ENCODE assay signal across 8 cellular contexts in the genomic region with DNA sequence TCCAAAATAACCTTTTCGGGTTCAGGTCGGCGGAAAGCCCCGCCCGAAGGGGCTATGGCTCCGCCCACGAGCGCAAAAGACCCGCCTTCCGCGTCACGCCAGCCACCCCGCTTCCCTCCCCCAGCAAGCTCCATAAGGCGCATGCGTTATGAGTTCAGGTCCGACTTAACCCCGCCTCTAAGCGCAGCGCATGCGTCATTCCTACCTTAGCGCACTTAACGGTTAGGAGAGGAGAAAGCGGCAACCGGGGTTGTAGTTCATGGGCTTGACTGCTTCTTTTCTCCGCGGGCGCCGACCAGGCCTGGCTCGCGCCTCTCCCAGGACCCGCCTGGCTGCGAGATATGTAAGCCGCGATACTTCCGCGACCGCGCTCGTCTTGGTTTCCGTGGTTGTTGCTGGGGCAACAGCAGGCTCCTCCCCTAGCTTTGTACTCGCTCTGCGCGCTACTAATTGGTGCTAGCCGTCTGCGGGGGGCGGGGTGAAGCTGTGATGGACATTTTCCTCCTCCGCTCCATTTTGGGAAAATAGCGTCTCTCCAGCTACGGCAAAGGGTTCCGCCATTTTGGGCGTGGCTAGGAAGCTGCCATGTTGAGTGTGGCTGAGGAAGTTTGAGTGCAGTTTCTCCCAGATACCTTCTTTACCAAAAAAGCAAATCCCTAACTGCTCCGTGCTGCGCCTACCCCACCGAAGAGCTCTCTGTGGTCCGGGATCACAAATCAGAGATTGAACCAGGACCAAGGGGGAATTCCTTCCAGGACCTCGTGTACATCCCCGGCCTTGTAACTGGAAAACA. TPM values are rescaled to one million over a fixed set of nuclear protein-coding genes. Genes with fewer than 3 reads are reported as not detected.
DNase-seq lines count a peak whose midpoint lies in the region; ATAC-seq and TF ChIP-seq lines count a peak whose summit lies in the region.

A gene with protein sequence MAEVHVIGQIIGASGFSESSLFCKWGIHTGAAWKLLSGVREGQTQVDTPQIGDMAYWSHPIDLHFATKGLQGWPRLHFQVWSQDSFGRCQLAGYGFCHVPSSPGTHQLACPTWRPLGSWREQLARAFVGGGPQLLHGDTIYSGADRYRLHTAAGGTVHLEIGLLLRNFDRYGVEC (minus strand): TSS at position 397 of the 793 bp plus-strand sequence. CDS start 630 bp downstream, outside the sequence.

- intact Hi-C loops in activated CD4-positive, alpha-beta T cell treated with anti-CD3 and anti-CD28 coated beads, Interleukin-2, amount 10 ng/mL, durations not matched to agents 24 days and 14 days (cut with micrococcal nuclease): loop anchor here (1.0 to 5.0 kb wide), 5 partner anchors 10 to 168 kb away; a partner anchor contains a TSS
- intact Hi-C loops in left colon (cut with DNase I, micrococcal nuclease): no loop called here

- peaks cover 28% of the 10 kb centered on the region for H3K4me1 Mint-ChIP-seq in activated CD4-positive, alpha-beta T cell treated with anti-CD3 and anti-CD28 coated beads, Interleukin-2, amount 10 ng/mL, durations not matched to agents 24 days and 14 days

- H3K9me3 Mint-ChIP-seq in activated CD4-positive, alpha-beta T cell treated with anti-CD3 and anti-CD28 coated beads, Interleukin-2, amount 10 ng/mL, durations not matched to agents 24 days and 14 days: no peaks in the 10 kb centered on the region

- H3K36me3 ChIP-seq in BJ (ENCODE audit: control insufficient read depth, insufficient read depth, low read length): no peaks in the 10 kb centered on the region

- no peak for TF ChIP-seq CTCF in BJ (IDR thresholded peaks at IDR 0.05; ENCODE audit: insufficient read depth, low read depth, low read length)

- H3K36me3 Mint-ChIP-seq in activated CD4-positive, alpha-beta T cell treated with anti-CD3 and anti-CD28 coated beads, Interleukin-2, amount 10 ng/mL, durations not matched to agents 24 days and 14 days (ENCODE audit: low read depth): peaks cover 13% of the 10 kb centered on the region

- ATAC-seq in GM19324 (IDR thresholded peaks at IDR 0.05; ENCODE audit: low FRiP score, unreplicated experiment): peak; percentile 91
- ATAC-seq in HG03469 (IDR thresholded peaks at IDR 0.05; ENCODE audit: unreplicated experiment): peak; percentile 69
- peak; percentile 89 for ATAC-seq in left colon

- POLR2A ChIA-PET in BJ (lab: Charles Lee): interaction anchor here (0.6 to 1.2 kb wide), 6 partner anchors 9 to 898 kb away, joined by 3 to 10 read pairs (median 4); a partner anchor contains a TSS

- peak within 1 kb of the TSS; percentile 93 for H3K4me3 Mint-ChIP-seq in activated CD4-positive, alpha-beta T cell treated with anti-CD3 and anti-CD28 coated beads, Interleukin-2, amount 10 ng/mL, durations not matched to agents 24 days and 14 days

- no peaks in the 10 kb centered on the region for H3K27me3 ChIP-seq in BJ (ENCODE audit: control insufficient read depth, insufficient read depth, low read length)

- DNase-seq in BJ (ENCODE audit: low read depth) (peak; percentile 89), NCI-H526 treated with DMSO at 0.1 percent for 48 hours (lab: John Stamatoyannopoulos, UW) (peak; percentile 99), cortex of kidney (lab: John Stamatoyannopoulos, UW) (peak; percentile 99), left colon (peak; percentile 99)
- peak; percentile 99 for DNase-seq in activated CD4-positive, alpha-beta T cell treated with anti-CD3 and anti-CD28 coated beads, Interleukin-2, amount 10 ng/mL, durations not matched to agents 24 days and 14 days
- peak; percentile 98 for DNase-seq in stimulated activated CD4-positive, alpha-beta T cell treated with anti-CD3 and anti-CD28 coated beads, Interleukin-1b, Interleukin-23, amount 100 ng/mL, for 48 hours

- H3K4me3 ChIP-seq in BJ (ENCODE audit: low read depth, low read length): peak within 1 kb of the TSS; percentile 60

- CTCF ChIA-PET in BJ (lab: Yijun Ruan, JAX): interaction anchor here (0.5 to 2.7 kb wide), 7 partner anchors 9 to 544 kb away, joined by 3 to 14 read pairs (median 3); a partner anchor contains a TSS

- no peaks in the 10 kb centered on the region for H3K27me3 Mint-ChIP-seq in activated CD4-positive, alpha-beta T cell treated with anti-CD3 and anti-CD28 coated beads, Interleukin-2, amount 10 ng/mL, durations not matched to agents 24 days and 14 days

- peak within 1 kb of the TSS; percentile 99 for H3K27ac Mint-ChIP-seq in activated CD4-positive, alpha-beta T cell treated with anti-CD3 and anti-CD28 coated beads, Interleukin-2, amount 10 ng/mL, durations not matched to agents 24 days and 14 days

RNA-seq across cellular contexts. Expression of the gene that starts here (rescaled TPM):
- polyA plus RNA-seq in BJ (2011; rRNA removed): 6.6 and 10.9 TPM in 2 replicates
- 2.1 and 2.5 TPM in 2 replicates for polyA minus RNA-seq in BJ (2011; rRNA and poly(A)+ RNA removed)
- total RNA-seq in activated CD4-positive, alpha-beta T cell treated with anti-CD3 and anti-CD28 coated beads, Interleukin-2, amount 10 ng/mL, durations not matched to agents 24 days and 14 days: 6.3 and 8.6 TPM in 2 replicates
- total RNA-seq in left colon: 1 to 10 TPM; 6.2 to 8.6 TPM

Comparison
In these comparisons a context has a peak if more than half of its experiments do, and no peak if none do; other contexts are left out.
1. Peak in every context shown above with its lines: DNase-seq, ATAC-seq and H3K4me3 ChIP-seq.